Comparison of ENCODE assay signal across 17 cellular contexts in the genomic region with DNA sequence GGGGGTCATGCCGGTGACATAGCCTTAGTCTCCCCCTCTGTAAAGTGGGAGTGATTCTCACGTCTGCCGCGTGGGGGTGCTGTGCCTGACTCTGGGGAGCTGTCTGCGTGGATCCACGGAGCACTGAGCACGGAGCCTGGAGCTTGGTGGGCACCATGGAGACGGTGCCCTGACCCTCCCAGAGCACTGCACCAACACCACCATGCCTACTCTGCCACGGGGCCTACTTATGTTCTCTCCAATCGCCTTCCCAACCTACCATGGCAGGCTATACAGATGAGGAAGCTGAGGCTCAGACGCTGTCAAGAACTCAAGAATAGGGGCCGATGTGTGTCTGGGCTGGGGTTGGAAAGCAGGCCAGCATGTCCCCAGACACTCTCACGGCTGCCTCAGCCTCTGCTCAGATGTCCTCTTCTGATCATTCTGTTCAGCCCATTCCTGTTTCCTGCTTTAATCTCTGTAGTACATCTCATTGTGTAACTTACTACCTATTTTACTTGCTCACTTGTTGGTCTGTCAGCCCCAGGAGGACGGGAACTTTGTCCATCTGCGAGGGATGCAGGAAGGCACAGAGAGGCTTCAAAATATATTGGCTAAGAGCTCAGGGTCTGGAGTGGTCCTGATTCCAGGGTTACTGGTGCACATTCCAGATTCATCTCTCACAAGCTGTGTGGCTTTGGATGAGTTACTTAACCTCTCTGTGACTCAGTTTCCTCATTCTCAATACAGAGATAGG.
"Had no signal": no experiment of that assay in that cellular context is flagged by ENCODE, and none has a peak within 500 bp of the region (broad histone marks: within the 10 kb centered on the region; RNA-seq: fewer than 3 reads in every experiment).

No MANE protein-coding gene starts in this region.

- H3K27ac ChIP-seq: ascending aorta, breast epithelium, dorsolateral prefrontal cortex, ovary, sigmoid colon, uterus had no signal

- H3K4me1 Mint-ChIP-seq: activated CD4-positive, alpha-beta T cell treated with anti-CD3 and anti-CD28 coated beads, Interleukin-2, amount 10 ng/mL, durations not matched to agents 7 days and 5 days; activated T-helper 17 cell treated with anti-CD3 and anti-CD28 coated beads, Interleukin-2, amount 50 U/mL, for 72 hours; memory B cell; stimulated activated naive CD8-positive, alpha-beta T cell treated with anti-CD3 and anti-CD28 coated beads, Interleukin-15, amount 100 ng/mL, for 72 hours; T-cell had no signal

- ATAC-seq: activated T-helper 17 cell treated with anti-CD3 and anti-CD28 coated beads, Interleukin-2, amount 50 U/mL, for 72 hours; left ventricle myocardium superior; stimulated activated naive CD8-positive, alpha-beta T cell treated with anti-CD3 and anti-CD28 coated beads, Interleukin-15, amount 100 ng/mL, for 72 hours; T-cell had no signal

- H3K36me3 Mint-ChIP-seq: memory B cell, T-cell had no signal

- H3K36me3 ChIP-seq: ascending aorta, breast epithelium, ovary, sigmoid colon, uterus had no signal

- H3K27ac Mint-ChIP-seq: activated CD4-positive, alpha-beta T cell treated with anti-CD3 and anti-CD28 coated beads, Interleukin-2, amount 10 ng/mL, durations not matched to agents 7 days and 5 days; activated T-helper 17 cell treated with anti-CD3 and anti-CD28 coated beads, Interleukin-2, amount 50 U/mL, for 72 hours; memory B cell; stimulated activated naive CD8-positive, alpha-beta T cell treated with anti-CD3 and anti-CD28 coated beads, Interleukin-15, amount 100 ng/mL, for 72 hours; T-cell had no signal

- H3K4me3 ChIP-seq: ascending aorta, breast epithelium, dorsolateral prefrontal cortex, ovary, sigmoid colon, uterus had no signal

- H3K4me3 Mint-ChIP-seq: activated CD4-positive, alpha-beta T cell treated with anti-CD3 and anti-CD28 coated beads, Interleukin-2, amount 10 ng/mL, durations not matched to agents 7 days and 5 days; activated T-helper 17 cell treated with anti-CD3 and anti-CD28 coated beads, Interleukin-2, amount 50 U/mL, for 72 hours; memory B cell; nephron; stimulated activated naive CD8-positive, alpha-beta T cell treated with anti-CD3 and anti-CD28 coated beads, Interleukin-15, amount 100 ng/mL, for 72 hours; T-cell had no signal

- DNase-seq: activated CD4-positive, alpha-beta T cell treated with anti-CD3 and anti-CD28 coated beads, Interleukin-2, amount 10 ng/mL, durations not matched to agents 7 days and 5 days; activated naive CD4-positive, alpha-beta T cell treated with Interleukin-2 at 50 U/mL for 16 hours; dorsolateral prefrontal cortex; hippocampal formation; left ventricle myocardium superior; ovary; sigmoid colon; stimulated activated CD4-positive, alpha-beta T cell treated with anti-CD3 and anti-CD28 coated beads, Interleukin-1b, Interleukin-23, amount 100 ng/mL, for 48 hours; T-cell; T-helper 9 cell; uterus had no signal

- H3K9me3 Mint-ChIP-seq: activated CD4-positive, alpha-beta T cell treated with anti-CD3 and anti-CD28 coated beads, Interleukin-2, amount 10 ng/mL, durations not matched to agents 7 days and 5 days; activated T-helper 17 cell treated with anti-CD3 and anti-CD28 coated beads, Interleukin-2, amount 50 U/mL, for 72 hours; memory B cell; stimulated activated naive CD8-positive, alpha-beta T cell treated with anti-CD3 and anti-CD28 coated beads, Interleukin-15, amount 100 ng/mL, for 72 hours had no signal

- H3K27me3 ChIP-seq: ascending aorta, breast epithelium, dorsolateral prefrontal cortex, ovary, sigmoid colon, uterus had no signal

- H3K9me3 ChIP-seq: ovary, uterus had no signal

- H3K4me1 ChIP-seq: ascending aorta, sigmoid colon, uterus had no signal
